ENCODE assay signal across 1 cellular context in genomic region chr10:44978570-44979280, GRCh38.
TF ChIP-seq lines count a peak whose summit lies in the region.

A gene with protein sequence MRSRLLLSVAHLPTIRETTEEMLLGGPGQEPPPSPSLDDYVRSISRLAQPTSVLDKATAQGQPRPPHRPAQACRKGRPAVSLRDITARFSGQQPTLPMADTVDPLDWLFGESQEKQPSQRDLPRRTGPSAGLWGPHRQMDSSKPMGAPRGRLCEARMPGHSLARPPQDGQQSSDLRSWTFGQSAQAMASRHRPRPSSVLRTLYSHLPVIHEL (minus strand): TSS chr10:44978809. CDS start chr10:44978030, 779 bp downstream.

TF ChIP-seq in HepG2, 621 proteins besides CTCF, POLR2A, EP300 and RAD21 (continued from another document and continues in another):
- 0 out of 2 replicates have a peak, but pooled peaks have one; percentile 27 for TF ChIP-seq ZNF414 (CRISPR knock-in tag; IDR thresholded peaks at IDR 0.05)
- no peak for TF ChIP-seq EHMT2 (IDR thresholded peaks at IDR 0.05; ENCODE audit: borderline replicate concordance, low read depth, low read length)
- peak; percentile 95 for TF ChIP-seq GTF2F1 (IDR thresholded peaks at IDR 0.05; ENCODE audit: low read length)
- peak; percentile 95 for TF ChIP-seq NFKBIZ (CRISPR knock-in tag; IDR thresholded peaks at IDR 0.05)
- TF ChIP-seq IRF9 (CRISPR knock-in tag; IDR thresholded peaks at IDR 0.05; ENCODE audit: borderline replicate concordance) = peak; percentile 68
- 0 out of 2 replicates have a peak, but pooled peaks have one; percentile 35 for TF ChIP-seq HINFP (CRISPR knock-in tag; IDR thresholded peaks at IDR 0.05; ENCODE audit: low read depth)
- no peak for TF ChIP-seq BCLAF1 (IDR thresholded peaks at IDR 0.05)
- TF ChIP-seq YEATS2 (CRISPR knock-in tag; IDR thresholded peaks at IDR 0.05; ENCODE audit: borderline replicate concordance) = peak; percentile 80; the same call in 1 of the 2 replicates
- peak; percentile 50; the same call in 1 of the 2 replicates for TF ChIP-seq SIN3B (IDR thresholded peaks at IDR 0.05; ENCODE audit: low read length)
- peak; percentile 63; the same call in 1 of the 2 replicates for TF ChIP-seq ZNF263 (CRISPR knock-in tag; IDR thresholded peaks at IDR 0.05)
- peak; percentile 92 for TF ChIP-seq ZBTB42 (CRISPR knock-in tag; IDR thresholded peaks at IDR 0.05)
- TF ChIP-seq KLF15 (CRISPR knock-in tag; IDR thresholded peaks at IDR 0.05; ENCODE audit: borderline replicate concordance) = no peak
- TF ChIP-seq ZFP37 (CRISPR knock-in tag; IDR thresholded peaks at IDR 0.05; ENCODE audit: borderline replicate concordance) = peak; percentile 96
- no peak for TF ChIP-seq ATAD3A (CRISPR knock-in tag; IDR thresholded peaks at IDR 0.05)
- peak; percentile 76 for TF ChIP-seq HNF4A (CRISPR knock-in tag; IDR thresholded peaks at IDR 0.05)
- peak; percentile 71; the same call in 1 of the 2 replicates for TF ChIP-seq ATF7-NPFF (CRISPR knock-in tag; IDR thresholded peaks at IDR 0.05; ENCODE audit: low read depth)
- peak; percentile 78; the same call in 1 of the 2 replicates for TF ChIP-seq ZNF547 (CRISPR knock-in tag; IDR thresholded peaks at IDR 0.05)
- no peak for TF ChIP-seq PHF20 (CRISPR knock-in tag; IDR thresholded peaks at IDR 0.05)
- no peak for TF ChIP-seq HDAC6 (IDR thresholded peaks at IDR 0.05; ENCODE audit: low read depth, low read length)
- TF ChIP-seq, protein P1, sequence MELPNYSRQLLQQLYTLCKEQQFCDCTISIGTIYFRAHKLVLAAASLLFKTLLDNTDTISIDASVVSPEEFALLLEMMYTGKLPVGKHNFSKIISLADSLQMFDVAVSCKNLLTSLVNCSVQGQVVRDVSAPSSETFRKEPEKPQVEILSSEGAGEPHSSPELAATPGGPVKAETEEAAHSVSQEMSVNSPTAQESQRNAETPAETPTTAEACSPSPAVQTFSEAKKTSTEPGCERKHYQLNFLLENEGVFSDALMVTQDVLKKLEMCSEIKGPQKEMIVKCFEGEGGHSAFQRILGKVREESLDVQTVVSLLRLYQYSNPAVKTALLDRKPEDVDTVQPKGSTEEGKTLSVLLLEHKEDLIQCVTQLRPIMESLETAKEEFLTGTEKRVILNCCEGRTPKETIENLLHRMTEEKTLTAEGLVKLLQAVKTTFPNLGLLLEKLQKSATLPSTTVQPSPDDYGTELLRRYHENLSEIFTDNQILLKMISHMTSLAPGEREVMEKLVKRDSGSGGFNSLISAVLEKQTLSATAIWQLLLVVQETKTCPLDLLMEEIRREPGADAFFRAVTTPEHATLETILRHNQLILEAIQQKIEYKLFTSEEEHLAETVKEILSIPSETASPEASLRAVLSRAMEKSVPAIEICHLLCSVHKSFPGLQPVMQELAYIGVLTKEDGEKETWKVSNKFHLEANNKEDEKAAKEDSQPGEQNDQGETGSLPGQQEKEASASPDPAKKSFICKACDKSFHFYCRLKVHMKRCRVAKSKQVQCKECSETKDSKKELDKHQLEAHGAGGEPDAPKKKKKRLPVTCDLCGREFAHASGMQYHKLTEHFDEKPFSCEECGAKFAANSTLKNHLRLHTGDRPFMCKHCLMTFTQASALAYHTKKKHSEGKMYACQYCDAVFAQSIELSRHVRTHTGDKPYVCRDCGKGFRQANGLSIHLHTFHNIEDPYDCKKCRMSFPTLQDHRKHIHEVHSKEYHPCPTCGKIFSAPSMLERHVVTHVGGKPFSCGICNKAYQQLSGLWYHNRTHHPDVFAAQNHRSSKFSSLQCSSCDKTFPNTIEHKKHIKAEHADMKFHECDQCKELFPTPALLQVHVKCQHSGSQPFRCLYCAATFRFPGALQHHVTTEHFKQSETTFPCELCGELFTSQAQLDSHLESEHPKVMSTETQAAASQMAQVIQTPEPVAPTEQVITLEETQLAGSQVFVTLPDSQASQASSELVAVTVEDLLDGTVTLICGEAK (IDR thresholded peaks at IDR 0.05) = no peak
- TF ChIP-seq, protein P1 (CRISPR knock-in tag; IDR thresholded peaks at IDR 0.05) = no peak
- TF ChIP-seq MYNN (CRISPR knock-in tag; IDR thresholded peaks at IDR 0.05; ENCODE audit: low read depth) = peak; percentile 53
- peak; percentile 77; the same call in 1 of the 2 replicates for TF ChIP-seq PRDM10 (CRISPR knock-in tag; IDR thresholded peaks at IDR 0.05; ENCODE audit: low read depth)
- TF ChIP-seq NCOA1 (CRISPR knock-in tag; IDR thresholded peaks at IDR 0.05) = no peak
- TF ChIP-seq STAT6 (CRISPR knock-in tag; IDR thresholded peaks at IDR 0.05; ENCODE audit: borderline replicate concordance) = 0 out of 2 replicates have a peak, but pooled peaks have one; percentile 71
- peak; percentile 93; the same call in 1 of the 2 replicates for TF ChIP-seq ZNF605 (CRISPR knock-in tag; IDR thresholded peaks at IDR 0.05)
- no peak for TF ChIP-seq REL (CRISPR knock-in tag; conservative IDR thresholded peaks at IDR 0.05)
- TF ChIP-seq, protein P2, sequence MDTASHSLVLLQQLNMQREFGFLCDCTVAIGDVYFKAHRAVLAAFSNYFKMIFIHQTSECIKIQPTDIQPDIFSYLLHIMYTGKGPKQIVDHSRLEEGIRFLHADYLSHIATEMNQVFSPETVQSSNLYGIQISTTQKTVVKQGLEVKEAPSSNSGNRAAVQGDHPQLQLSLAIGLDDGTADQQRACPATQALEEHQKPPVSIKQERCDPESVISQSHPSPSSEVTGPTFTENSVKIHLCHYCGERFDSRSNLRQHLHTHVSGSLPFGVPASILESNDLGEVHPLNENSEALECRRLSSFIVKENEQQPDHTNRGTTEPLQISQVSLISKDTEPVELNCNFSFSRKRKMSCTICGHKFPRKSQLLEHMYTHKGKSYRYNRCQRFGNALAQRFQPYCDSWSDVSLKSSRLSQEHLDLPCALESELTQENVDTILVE (CRISPR knock-in tag; IDR thresholded peaks at IDR 0.05) = peak; percentile 82
- TF ChIP-seq SRF (IDR thresholded peaks at IDR 0.05; ENCODE audit: low read depth, low read length) = peak; percentile 97
- no peak for TF ChIP-seq ZKSCAN5 (CRISPR knock-in tag; IDR thresholded peaks at IDR 0.05)
